In genomic region chr13:83221813-83222241, GRCh38 we compare ENCODE assay signal across 13 cellular contexts.
DNase-seq lines count a peak whose midpoint lies in the region; ATAC-seq and TF ChIP-seq lines count a peak whose summit lies in the region.
"Had no signal": no experiment of that assay in that cellular context is flagged by ENCODE, and none has a peak within 500 bp of the region (broad histone marks: within the 10 kb centered on the region; RNA-seq: fewer than 3 reads in every experiment).

No MANE protein-coding gene starts in this region.

- no peaks in the 10 kb centered on the region for H3K9me3 Mint-ChIP-seq in activated CD8-positive, alpha-beta T cell treated with anti-CD3 and anti-CD28 coated beads for 36 hours
- H3K9me3 Mint-ChIP-seq in CD8-positive, alpha-beta memory T cell = peaks cover 0 to 14% (median 0%) of the 10 kb centered on the region in 5 donors
- H3K9me3 Mint-ChIP-seq: activated CD4-positive, alpha-beta memory T cell treated with anti-CD3 and anti-CD28 coated beads, Interleukin-2, amount 10 ng/mL, durations not matched to agents 7 days and 5 days had no signal

- no peak overlapping the region for H3K9ac ChIP-seq in fibroblast of lung (ENCODE audit: insufficient read depth, low read length)

- no peak overlapping the region for H3K4me3 Mint-ChIP-seq in activated CD8-positive, alpha-beta T cell treated with anti-CD3 and anti-CD28 coated beads for 36 hours
- no peak overlapping the region for H3K4me3 Mint-ChIP-seq in CD8-positive, alpha-beta memory T cell
- H3K4me3 Mint-ChIP-seq: activated CD4-positive, alpha-beta memory T cell treated with anti-CD3 and anti-CD28 coated beads, Interleukin-2, amount 10 ng/mL, durations not matched to agents 7 days and 5 days had no signal

- DNase-seq in HCEC 1CT (peak; percentile 91), RWPE2 (ENCODE audit: low spot score) (no peak), fibroblast of lung (ENCODE audit: low read depth in 2 of 2) (peak; percentile 64 to 91), DMS53 (lab: John Stamatoyannopoulos, UW) (no peak), mucosa of descending colon (no peak)
- no peak for DNase-seq in activated CD8-positive, alpha-beta T cell treated with anti-CD3 and anti-CD28 coated beads for 36 hours
- DNase-seq in CD8-positive, alpha-beta memory T cell = no peak
- DNase-seq: activated CD4-positive, alpha-beta memory T cell treated with anti-CD3 and anti-CD28 coated beads, Interleukin-2, amount 10 ng/mL, durations not matched to agents 7 days and 5 days; activated effector memory CD4-positive, alpha-beta T cell treated with Interleukin-2 at 50 U/mL for 16 hours; lower lobe of right lung; NCI-H526 had no signal

- POLR2A ChIA-PET in activated CD8-positive, alpha-beta T cell treated with anti-CD3 and anti-CD28 coated beads for 36 hours (lab: Charles Lee) = no interaction called here
- POLR2A ChIA-PET in CD8-positive, alpha-beta memory T cell (lab: Charles Lee) = no interaction called here

- H3K27me3 ChIP-seq in RWPE2 (ENCODE audit: insufficient read depth, poor library complexity, severe bottlenecking) (no peaks in the 10 kb centered on the region), fibroblast of lung (ENCODE audit: control insufficient read depth, insufficient read depth, low read length) (no peaks in the 10 kb centered on the region)
- H3K27me3 ChIP-seq in CD8-positive, alpha-beta memory T cell (ENCODE audit: insufficient read depth, low read length, poor library complexity, severe bottlenecking) = no peaks in the 10 kb centered on the region

- no peaks in the 10 kb centered on the region for H3K9me3 ChIP-seq in RWPE2 (ENCODE audit: severe bottlenecking)
- H3K9me3 ChIP-seq in fibroblast of lung (ENCODE audit: control insufficient read depth, insufficient read depth, low read depth, low read length) = no peaks in the 10 kb centered on the region
- no peaks in the 10 kb centered on the region for H3K9me3 ChIP-seq in CD8-positive, alpha-beta memory T cell (ENCODE audit: low read length)
- peaks cover 42% of the 10 kb centered on the region for H3K9me3 ChIP-seq in mucosa of descending colon
- H3K9me3 ChIP-seq: lower lobe of right lung had no signal

- H3K4me1 Mint-ChIP-seq in activated CD8-positive, alpha-beta T cell treated with anti-CD3 and anti-CD28 coated beads for 36 hours (ENCODE audit: low read depth) = no peaks in the 10 kb centered on the region
- H3K4me1 Mint-ChIP-seq in CD8-positive, alpha-beta memory T cell = no peaks in the 10 kb centered on the region
- H3K4me1 Mint-ChIP-seq: activated CD4-positive, alpha-beta memory T cell treated with anti-CD3 and anti-CD28 coated beads, Interleukin-2, amount 10 ng/mL, durations not matched to agents 7 days and 5 days had no signal

- no peak overlapping the region for H3K4me2 ChIP-seq in fibroblast of lung (ENCODE audit: extremely low read depth, insufficient read depth, low read length)

- no peaks in the 10 kb centered on the region for H3K36me3 Mint-ChIP-seq in activated CD8-positive, alpha-beta T cell treated with anti-CD3 and anti-CD28 coated beads for 36 hours (ENCODE audit: low read depth)
- H3K36me3 Mint-ChIP-seq in CD8-positive, alpha-beta memory T cell = no peaks in the 10 kb centered on the region

- H3K27me3 Mint-ChIP-seq in activated CD8-positive, alpha-beta T cell treated with anti-CD3 and anti-CD28 coated beads for 36 hours = no peaks in the 10 kb centered on the region
- no peaks in the 10 kb centered on the region for H3K27me3 Mint-ChIP-seq in CD8-positive, alpha-beta memory T cell
- H3K27me3 Mint-ChIP-seq: activated CD4-positive, alpha-beta memory T cell treated with anti-CD3 and anti-CD28 coated beads, Interleukin-2, amount 10 ng/mL, durations not matched to agents 7 days and 5 days had no signal

- ATAC-seq in RWPE2 (ENCODE audit: low read depth) = peak; percentile 85
- no peak for ATAC-seq in activated CD8-positive, alpha-beta T cell treated with anti-CD3 and anti-CD28 coated beads for 36 hours
- no peak for ATAC-seq in mucosa of descending colon
- ATAC-seq: lower lobe of right lung, Right ventricle myocardium inferior had no signal

- peak overlapping the region; percentile 88 for H3K27ac ChIP-seq in RWPE2 (ENCODE audit: poor library complexity, severe bottlenecking)
- H3K27ac ChIP-seq in fibroblast of lung (ENCODE audit: insufficient read depth, low read length) = peak overlapping the region; percentile 5
- H3K27ac ChIP-seq in CD8-positive, alpha-beta memory T cell (ENCODE audit: low read depth, low read length) = no peak overlapping the region
- H3K27ac ChIP-seq: lower lobe of right lung, skin epidermis had no signal

- H3K36me3 ChIP-seq in RWPE2 (ENCODE audit: low read depth) (no peaks in the 10 kb centered on the region), fibroblast of lung (ENCODE audit: control insufficient read depth, insufficient read depth, low read length) (no peaks in the 10 kb centered on the region), mucosa of descending colon (ENCODE audit: low read depth) (no peaks in the 10 kb centered on the region)
- H3K36me3 ChIP-seq in CD8-positive, alpha-beta memory T cell (ENCODE audit: insufficient read depth, low read length) = no peaks in the 10 kb centered on the region
- H3K36me3 ChIP-seq: lower lobe of right lung had no signal

- no peak overlapping the region for H2AFZ ChIP-seq in fibroblast of lung (ENCODE audit: low read length)

- H3K27ac Mint-ChIP-seq in activated CD8-positive, alpha-beta T cell treated with anti-CD3 and anti-CD28 coated beads for 36 hours = no peak overlapping the region
- H3K27ac Mint-ChIP-seq in CD8-positive, alpha-beta memory T cell = no peak overlapping the region
- H3K27ac Mint-ChIP-seq: activated CD4-positive, alpha-beta memory T cell treated with anti-CD3 and anti-CD28 coated beads, Interleukin-2, amount 10 ng/mL, durations not matched to agents 7 days and 5 days had no signal

- intact Hi-C loops in activated CD8-positive, alpha-beta T cell treated with anti-CD3 and anti-CD28 coated beads for 36 hours (cut with micrococcal nuclease) = no loop called here
- intact Hi-C loops in mucosa of descending colon (cut with DNase I, micrococcal nuclease) = no loop called here

- no peak for TF ChIP-seq CTCF in RWPE2 (IDR thresholded peaks at IDR 0.05; ENCODE audit: poor library complexity, severe bottlenecking)
- no peak for TF ChIP-seq CTCF in fibroblast of lung (conservative IDR thresholded peaks at IDR 0.05 in 1 of 2, IDR thresholded peaks at IDR 0.05 in 1 of 2; ENCODE audit: low read depth in 1 of 2, low read length in 2 of 2)
- TF ChIP-seq CTCF in activated CD8-positive, alpha-beta T cell treated with anti-CD3 and anti-CD28 coated beads for 36 hours (IDR thresholded peaks at IDR 0.05) = no peak
- TF ChIP-seq CTCF in mucosa of descending colon (IDR thresholded peaks at IDR 0.05) = no peak

- peaks cover 41% of the 10 kb centered on the region for H3K4me1 ChIP-seq in RWPE2 (ENCODE audit: insufficient read depth, poor library complexity, severe bottlenecking)
- no peaks in the 10 kb centered on the region for H3K4me1 ChIP-seq in fibroblast of lung (ENCODE audit: control insufficient read depth, extremely low read depth, insufficient read depth, low read length)
- no peaks in the 10 kb centered on the region for H3K4me1 ChIP-seq in CD8-positive, alpha-beta memory T cell (ENCODE audit: insufficient read depth, low read length)
- no peaks in the 10 kb centered on the region for H3K4me1 ChIP-seq in mucosa of descending colon (ENCODE audit: low read depth)
- H3K4me1 ChIP-seq: lower lobe of right lung had no signal

- CTCF ChIA-PET in activated CD8-positive, alpha-beta T cell treated with anti-CD3 and anti-CD28 coated beads for 36 hours (lab: Charles Lee) = no interaction called here
- CTCF ChIA-PET in CD8-positive, alpha-beta memory T cell (lab: Charles Lee) = no interaction called here

- no peak overlapping the region for H3K4me3 ChIP-seq in RWPE2 (ENCODE audit: severe bottlenecking)
- H3K4me3 ChIP-seq in fibroblast of lung (replicated peaks in 1 of 4; ENCODE audit: control extremely low read depth in 1 of 4, insufficient read depth in 1 of 4, low read depth in 3 of 4, low read length in 4 of 4) = no peak overlapping the region
- H3K4me3 ChIP-seq in CD8-positive, alpha-beta memory T cell (ENCODE audit: low read length) = no peak overlapping the region
- no peak overlapping the region for H3K4me3 ChIP-seq in mucosa of descending colon
- H3K4me3 ChIP-seq: lower lobe of right lung, skin epidermis had no signal

- no peaks in the 10 kb centered on the region for H3K79me2 ChIP-seq in fibroblast of lung (ENCODE audit: control insufficient read depth, insufficient read depth, low read length)

- H4K20me1 ChIP-seq in fibroblast of lung (ENCODE audit: control insufficient read depth, extremely low read depth, insufficient read depth, low read length) = no peaks in the 10 kb centered on the region

Comparison
In these comparisons a context has a peak if more than half of its experiments do, and no peak if none do; other contexts are left out.
1. DNase-seq: peak in HCEC 1CT (single experiment) and fibroblast of lung (2 of 2); none in RWPE2 (single experiment), activated CD8-positive, alpha-beta T cell treated with anti-CD3 and anti-CD28 coated beads for 36 hours (single experiment), DMS53 (single experiment), CD8-positive, alpha-beta memory T cell (0 of 5) and mucosa of descending colon (0 of 3).